In genomic region chr11:34178422-34178821, GRCh38 we compare ENCODE assay signal across 20 cellular contexts.
DNase-seq lines count a peak whose midpoint lies in the region; ATAC-seq and TF ChIP-seq lines count a peak whose summit lies in the region.
"Had no signal": no experiment of that assay in that cellular context is flagged by ENCODE, and none has a peak within 500 bp of the region (broad histone marks: within the 10 kb centered on the region; RNA-seq: fewer than 3 reads in every experiment).

No MANE protein-coding gene starts in this region.

- POLR2A ChIA-PET in IMR-90 (lab: Charles Lee; ENCODE audit: unreplicated experiment) = no interaction called here

- H4K5ac ChIP-seq in IMR-90 (ENCODE audit: low read depth, low read length) = no peak overlapping the region

- H3K18ac ChIP-seq in IMR-90 (ENCODE audit: low read depth, low read length) = no peak overlapping the region

- peak; percentile 31 for DNase-seq in IMR-90
- peak; percentile 33 for DNase-seq in kidney tubule cell (ENCODE audit: low spot score)
- peak; percentile 42 for DNase-seq in putamen (ENCODE audit: low spot score)
- DNase-seq in activated naive CD4-positive, alpha-beta T cell treated with anti-CD3 and anti-CD28 coated beads, Interleukin-2, amount 10 ng/mL, durations not matched to agents 7 days and 5 days = no peak
- no peak for DNase-seq in OCI-M2 (lab: John Stamatoyannopoulos, UW; ENCODE audit: unreplicated experiment)
- DNase-seq in NCI-H1436 (lab: John Stamatoyannopoulos, UW) = no peak
- no peak for DNase-seq in left lung
- DNase-seq: ACHN; BE2C; C1 segment of cervical spinal cord; CD4-positive, CD25-positive, alpha-beta regulatory T cell; CD8-positive, alpha-beta memory T cell; COR-L47; DMS 273 treated with DMSO at 0.1 percent for 48 hours; DMS53; DND-41; EL; HCEC 1CT had no signal

- H3K36me3 ChIP-seq in IMR-90 (ENCODE audit: control insufficient read depth, insufficient read depth, low read length) (no peaks in the 10 kb centered on the region), left lung (no peaks in the 10 kb centered on the region)
- H3K36me3 ChIP-seq: BE2C had no signal

- no peak for TF ChIP-seq CTCF in IMR-90 (conservative IDR thresholded peaks at IDR 0.05; ENCODE audit: low read depth, low read length)
- TF ChIP-seq CTCF in left lung (IDR thresholded peaks at IDR 0.05) = no peak

- no peak overlapping the region for H3K23ac ChIP-seq in IMR-90 (ENCODE audit: low read depth, low read length)

- CTCF ChIA-PET in IMR-90 (lab: Yijun Ruan, JAX) = interaction anchor here (0.8 kb wide), 1 partner anchor 179 kb away, joined by 3 read pairs; the partner anchor contains the start of gene ABTB2
- CTCF ChIA-PET in activated naive CD4-positive, alpha-beta T cell treated with anti-CD3 and anti-CD28 coated beads, Interleukin-2, amount 10 ng/mL, durations not matched to agents 7 days and 5 days (lab: Charles Lee) = interaction anchor here (1.2 to 1.5 kb wide), 3 partner anchors 9 to 102 kb away, joined by 3 to 4 read pairs (median 3); no protein-coding TSS in a partner anchor

- no peak overlapping the region for H2BK5ac ChIP-seq in IMR-90 (ENCODE audit: low read depth, low read length, poor library complexity, severe bottlenecking)

- no peaks in the 10 kb centered on the region for H3K9me3 ChIP-seq in IMR-90 (ENCODE audit: control insufficient read depth, insufficient read depth, low read length)
- no peaks in the 10 kb centered on the region for H3K9me3 ChIP-seq in left lung
- H3K9me3 ChIP-seq: BE2C had no signal

- no peak overlapping the region for H3K27ac Mint-ChIP-seq in activated naive CD4-positive, alpha-beta T cell treated with anti-CD3 and anti-CD28 coated beads, Interleukin-2, amount 10 ng/mL, durations not matched to agents 7 days and 5 days
- H3K27ac Mint-ChIP-seq: CD4-positive, CD25-positive, alpha-beta regulatory T cell; CD8-positive, alpha-beta memory T cell; GM23338 had no signal

- no peak overlapping the region for H3K56ac ChIP-seq in IMR-90 (ENCODE audit: extremely low read depth, insufficient read depth, low read length)

- no peak overlapping the region for H2BK120ac ChIP-seq in IMR-90 (ENCODE audit: low read depth, low read length)

- no peak overlapping the region for H3K4ac ChIP-seq in IMR-90 (ENCODE audit: low read depth, low read length)

- no peak overlapping the region for H4K91ac ChIP-seq in IMR-90 (ENCODE audit: insufficient read depth, low read depth, low read length)

- H3K4me1 ChIP-seq in IMR-90 (ENCODE audit: control insufficient read depth, insufficient read depth, low read length) = peaks cover 8% of the 10 kb centered on the region; the same call in 1 of the 2 replicates
- peaks cover 0 to 8% of the 10 kb centered on the region in 2 donors for H3K4me1 ChIP-seq in left lung
- H3K4me1 ChIP-seq: BE2C had no signal

- H3K9ac ChIP-seq in IMR-90 (ENCODE audit: low read depth, low read length) = no peak overlapping the region

- TF ChIP-seq POLR2A in IMR-90 (IDR thresholded peaks at IDR 0.05; ENCODE audit: low read depth, low read length) = no peak

- H3K36me3 Mint-ChIP-seq in activated naive CD4-positive, alpha-beta T cell treated with anti-CD3 and anti-CD28 coated beads, Interleukin-2, amount 10 ng/mL, durations not matched to agents 7 days and 5 days = no peaks in the 10 kb centered on the region
- H3K36me3 Mint-ChIP-seq: CD4-positive, CD25-positive, alpha-beta regulatory T cell; CD8-positive, alpha-beta memory T cell had no signal

- H2BK20ac ChIP-seq in IMR-90 (ENCODE audit: low read depth, low read length) = no peak overlapping the region

- H3K27me3 ChIP-seq in IMR-90 (ENCODE audit: control insufficient read depth, insufficient read depth, low read length) (peaks cover 5% of the 10 kb centered on the region), left lung (peaks cover 0 to 13% of the 10 kb centered on the region in 2 donors)
- H3K27me3 ChIP-seq: BE2C had no signal

- in situ Hi-C loops in IMR-90 (cut with MboI; ENCODE audit: low sequenced_read_pairs) = loop anchor here (5.0 to 10.0 kb wide), 2 partner anchors 179 to 316 kb away; partner anchors contain the start of gene ABTB2

- H2AK9ac ChIP-seq in IMR-90 (replicated peaks; ENCODE audit: low read depth, low read length, poor library complexity) = no peak overlapping the region

- no peak overlapping the region for H2BK15ac ChIP-seq in IMR-90 (ENCODE audit: low read depth, low read length)

- intact Hi-C loops in IMR-90 (cut with micrococcal nuclease) (no loop called here), left lung (cut with DNase I) (no loop called here)

- H3K4me1 Mint-ChIP-seq in activated naive CD4-positive, alpha-beta T cell treated with anti-CD3 and anti-CD28 coated beads, Interleukin-2, amount 10 ng/mL, durations not matched to agents 7 days and 5 days = peaks cover 18% of the 10 kb centered on the region

- H3K14ac ChIP-seq in IMR-90 (replicated peaks; ENCODE audit: low read depth, low read length) = no peak overlapping the region

- H3K4me3 ChIP-seq in IMR-90 (ENCODE audit: insufficient read depth, low read depth, low read length) (no peak overlapping the region), left lung (no peak overlapping the region)
- H3K4me3 ChIP-seq: GM23338 had no signal

- H3K4me3 Mint-ChIP-seq in activated naive CD4-positive, alpha-beta T cell treated with anti-CD3 and anti-CD28 coated beads, Interleukin-2, amount 10 ng/mL, durations not matched to agents 7 days and 5 days = no peak overlapping the region
- H3K4me3 Mint-ChIP-seq: CD4-positive, CD25-positive, alpha-beta regulatory T cell; CD8-positive, alpha-beta memory T cell; GM23338 had no signal

- H3K27me3 Mint-ChIP-seq in activated naive CD4-positive, alpha-beta T cell treated with anti-CD3 and anti-CD28 coated beads, Interleukin-2, amount 10 ng/mL, durations not matched to agents 7 days and 5 days = peaks cover 17% of the 10 kb centered on the region

- ATAC-seq in IMR-90 (ENCODE audit: low read depth) = no peak
- ATAC-seq in left lung = no peak
- ATAC-seq: GM23338 had no signal

- no peak overlapping the region for H4K8ac ChIP-seq in IMR-90 (ENCODE audit: low read depth in 2 of 2, low read length in 2 of 2)

- peaks cover 3% of the 10 kb centered on the region; the same call in 1 of the 2 replicates for H3K9me1 ChIP-seq in IMR-90 (ENCODE audit: insufficient read depth, low read length)

- 80% methylated on average over 6 of the region's 10 CpGs; no CpG with 5 or more reads in 1 of the 2 experiments for WGBS in IMR-90 (ENCODE audit: extremely low coverage in 2 of 2, insufficient read length in 1 of 2), 2 experiments

- no peak overlapping the region for H2AFZ ChIP-seq in IMR-90 (replicated peaks; ENCODE audit: low read length, poor library complexity)
- H2AFZ ChIP-seq: GM23338 had no signal

- H4K20me1 ChIP-seq in IMR-90 (ENCODE audit: insufficient read depth, low read length) = no peaks in the 10 kb centered on the region; the same call in 1 of the 2 replicates

- no peak overlapping the region for H3K27ac ChIP-seq in IMR-90 (ENCODE audit: insufficient read depth, low read length)
- no peak overlapping the region for H3K27ac ChIP-seq in left lung
- H3K27ac ChIP-seq: HL-60 had no signal

- BruUV-seq in IMR-90 (replicated peaks; lab: Mats Ljungman, UMichigan) = no TSS peak

- no peak for TF ChIP-seq RAD21 in IMR-90 (IDR thresholded peaks at IDR 0.05; ENCODE audit: low read length)

- dilution Hi-C loops in IMR-90 (cut with HindIII; ENCODE audit: low sequenced_read_pairs, unreplicated experiment) = loop anchor here (25.0 kb wide), 1 partner anchor 159 kb away; no protein-coding TSS in a partner anchor

- no peak overlapping the region for H3K4me2 ChIP-seq in IMR-90 (ENCODE audit: low read depth, low read length)
- H3K4me2 ChIP-seq: GM23338 had no signal

- no peaks in the 10 kb centered on the region for H3K79me1 ChIP-seq in IMR-90 (ENCODE audit: low read depth in 1 of 2, low read length in 2 of 2)

- no peak overlapping the region for H2AK5ac ChIP-seq in IMR-90 (ENCODE audit: low read depth, low read length)

- no peaks in the 10 kb centered on the region for H3K9me3 Mint-ChIP-seq in activated naive CD4-positive, alpha-beta T cell treated with anti-CD3 and anti-CD28 coated beads, Interleukin-2, amount 10 ng/mL, durations not matched to agents 7 days and 5 days
- H3K9me3 Mint-ChIP-seq: CD8-positive, alpha-beta memory T cell; GM23338 had no signal

TF ChIP-seq in IMR-90, 13 proteins besides CTCF, POLR2A, EP300 and RAD21:
- TF ChIP-seq MAZ (IDR thresholded peaks at IDR 0.05; ENCODE audit: borderline replicate concordance, low read depth, low read length) = no peak
- TF ChIP-seq RFX5 (IDR thresholded peaks at IDR 0.05; ENCODE audit: low read depth, low read length) = no peak
- no peak for TF ChIP-seq MXI1 (IDR thresholded peaks at IDR 0.05; ENCODE audit: borderline replicate concordance, low read depth, low read length)
- TF ChIP-seq NFE2L2 (IDR thresholded peaks at IDR 0.05; ENCODE audit: low read depth, low read length) = no peak
- no peak for TF ChIP-seq MAFK (IDR thresholded peaks at IDR 0.05; ENCODE audit: low read depth, low read length)
- TF ChIP-seq BHLHE40 (IDR thresholded peaks at IDR 0.05; ENCODE audit: low read depth, low read length) = no peak
- no peak for TF ChIP-seq RCOR1 (IDR thresholded peaks at IDR 0.05; ENCODE audit: insufficient replicate concordance, low read length)
- no peak for TF ChIP-seq CEBPB (IDR thresholded peaks at IDR 0.05; ENCODE audit: low read depth, low read length)

Comparison
In these comparisons a context has a peak if more than half of its experiments do, and no peak if none do; other contexts are left out.
1. DNase-seq: peak in IMR-90 (single experiment), kidney tubule cell (single experiment) and putamen (single experiment); none in activated naive CD4-positive, alpha-beta T cell treated with anti-CD3 and anti-CD28 coated beads, Interleukin-2, amount 10 ng/mL, durations not matched to agents 7 days and 5 days (single experiment), OCI-M2 (single experiment), NCI-H1436 (single experiment) and left lung (0 of 2).